In genomic region chr6:141140905-141141304, GRCh38 we compare ENCODE assay signal across 17 cellular contexts.
A peak's percentile ranks its signal among the peaks of the same experiment; 100 is the strongest.
DNase-seq lines count a peak whose midpoint lies in the region; ATAC-seq, FAIRE-seq and TF ChIP-seq lines count a peak whose summit lies in the region.
"Had no signal": no experiment of that assay in that cellular context is flagged by ENCODE, and none has a peak within 500 bp of the region (broad histone marks: within the 10 kb centered on the region; RNA-seq: fewer than 3 reads in every experiment).

No MANE protein-coding gene starts in this region.

- no peak for TF ChIP-seq CTCF in MM.1S (IDR thresholded peaks at IDR 0.05; ENCODE audit: low read length)
- no peak for TF ChIP-seq CTCF in endothelial cell of umbilical vein (IDR thresholded peaks at IDR 0.05; ENCODE audit: extremely low read depth in 1 of 2, insufficient read depth in 1 of 2, low read depth in 1 of 2, low read length in 2 of 2)
- TF ChIP-seq CTCF in GM13977 (IDR thresholded peaks at IDR 0.05; ENCODE audit: extremely low read depth, insufficient read depth, missing control alignments), result no peak

- peak; percentile 69 for ATAC-seq in GM19035 (IDR thresholded peaks at IDR 0.05; ENCODE audit: unreplicated experiment)

- H3K27me3 ChIP-seq in GM23248 (replicated peaks; ENCODE audit: insufficient read depth), result no peaks in the 10 kb centered on the region
- no peaks in the 10 kb centered on the region for H3K27me3 ChIP-seq in MM.1S (replicated peaks; ENCODE audit: insufficient read depth, low read length)
- H3K27me3 ChIP-seq in endothelial cell of umbilical vein (ENCODE audit: control insufficient read depth in 2 of 2, insufficient read depth in 2 of 2, low read length in 2 of 2), result no peaks in the 10 kb centered on the region
- no peaks in the 10 kb centered on the region for H3K27me3 ChIP-seq in small intestine (ENCODE audit: control insufficient read depth in 2 of 2, insufficient read depth in 2 of 2, low read length in 2 of 2)

- POLR2A ChIA-PET in endothelial cell of umbilical vein (lab: Charles Lee), result no interaction called here

- H3K9ac ChIP-seq in GM23248, result no peak overlapping the region
- no peak overlapping the region for H3K9ac ChIP-seq in MM.1S (ENCODE audit: low read length)
- no peak overlapping the region for H3K9ac ChIP-seq in endothelial cell of umbilical vein (replicated peaks; ENCODE audit: extremely low read depth, insufficient read depth, low read length)

- DNase-seq in GM23248 (no peak), MM.1S (no peak), endothelial cell of umbilical vein (ENCODE audit: low read depth, low spot score) (no peak), SW480 (ENCODE audit: low spot score) (no peak), NCI-H345 treated with DMSO at 0.1 percent for 48 hours (lab: John Stamatoyannopoulos, UW; ENCODE audit: unreplicated experiment) (no peak), small intestine (no peak), GM13977 (ENCODE audit: low spot score) (no peak)
- DNase-seq: COR-L47, DMS153, H7, NCI-H146, NCI-H2081 treated with DMSO at 0.1 percent for 48 hours, NCI-H2227 treated with DMSO at 0.1 percent for 48 hours, NCI-H526 treated with DMSO at 0.1 percent for 48 hours, PC-3 had no signal

- no peaks in the 10 kb centered on the region for H3K9me1 ChIP-seq in endothelial cell of umbilical vein (replicated peaks; ENCODE audit: control insufficient read depth, extremely low read depth, insufficient read depth, low read length)

- no peaks in the 10 kb centered on the region for H3F3A ChIP-seq in GM23248 (ENCODE audit: insufficient read depth)
- no peaks in the 10 kb centered on the region for H3F3A ChIP-seq in MM.1S (ENCODE audit: insufficient read depth, low read length)

- H3K9me2 ChIP-seq in GM23248 (ENCODE audit: insufficient read depth), result no peaks in the 10 kb centered on the region
- no peaks in the 10 kb centered on the region for H3K9me2 ChIP-seq in MM.1S (replicated peaks; ENCODE audit: insufficient read depth, low read length)

- dilution Hi-C loops in endothelial cell of umbilical vein (cut with MboI; ENCODE audit: extremely low pct_ligation_motif_present, low sequenced_read_pairs), result no loop called here

- H4K20me1 ChIP-seq in GM23248 (ENCODE audit: insufficient read depth) (no peaks in the 10 kb centered on the region), MM.1S (ENCODE audit: insufficient read depth, low read length) (no peaks in the 10 kb centered on the region), endothelial cell of umbilical vein (replicated peaks; ENCODE audit: control insufficient read depth, extremely low read depth, insufficient read depth, low read length) (no peaks in the 10 kb centered on the region)

- H3K36me3 ChIP-seq in GM23248 (ENCODE audit: low read depth) (no peaks in the 10 kb centered on the region), MM.1S (replicated peaks; ENCODE audit: insufficient read depth, low read length) (no peaks in the 10 kb centered on the region), endothelial cell of umbilical vein (ENCODE audit: control insufficient read depth in 2 of 2, extremely low read depth in 1 of 2, insufficient read depth in 2 of 2, low read length in 2 of 2) (no peaks in the 10 kb centered on the region), small intestine (ENCODE audit: control insufficient read depth in 2 of 2, insufficient read depth in 2 of 2, low read length in 2 of 2) (no peaks in the 10 kb centered on the region)

- H3K4me2 ChIP-seq in GM23248 (ENCODE audit: unreplicated experiment), result no peak overlapping the region
- H3K4me2 ChIP-seq in MM.1S (ENCODE audit: low read depth, low read length), result peak overlapping the region; percentile 29
- peak overlapping the region; percentile 6 for H3K4me2 ChIP-seq in endothelial cell of umbilical vein (ENCODE audit: insufficient read depth, low read length)

- CTCF ChIA-PET in endothelial cell of umbilical vein (lab: Charles Lee), result no interaction called here

- no peak overlapping the region for H3K27ac ChIP-seq in GM23248
- H3K27ac ChIP-seq in MM.1S (ENCODE audit: low read length), result no peak overlapping the region
- no peak overlapping the region for H3K27ac ChIP-seq in endothelial cell of umbilical vein (ENCODE audit: insufficient read depth, low read depth, low read length)
- no peak overlapping the region for H3K27ac ChIP-seq in small intestine (ENCODE audit: low read depth in 1 of 2, low read length in 1 of 2)

- BruUV-seq in endothelial cell of umbilical vein (replicated peaks; lab: Mats Ljungman, UMichigan), result no TSS peak

- H2AFZ ChIP-seq in GM23248, result peak overlapping the region; percentile 35; the same call in 1 of the 2 replicates
- peak overlapping the region; percentile 37; the same call in 1 of the 2 replicates for H2AFZ ChIP-seq in MM.1S (ENCODE audit: low read length)
- no peak overlapping the region for H2AFZ ChIP-seq in endothelial cell of umbilical vein (ENCODE audit: low read depth, low read length)

- FAIRE-seq in endothelial cell of umbilical vein (lab: Jason Lieb, UNC), result no peak
- FAIRE-seq in small intestine (lab: Jason Lieb, UNC), result no peak
- FAIRE-seq: HTR-8/SVneo had no signal

- TF ChIP-seq POLR2A in endothelial cell of umbilical vein (IDR thresholded peaks at IDR 0.05; ENCODE audit: low read depth, low read length), result no peak

- H3K4me1 ChIP-seq in GM23248 (ENCODE audit: insufficient read depth) (no peaks in the 10 kb centered on the region), MM.1S (ENCODE audit: low read length) (peaks cover 19% of the 10 kb centered on the region), endothelial cell of umbilical vein (ENCODE audit: control insufficient read depth, extremely low read depth, insufficient read depth, low read length) (no peaks in the 10 kb centered on the region), small intestine (ENCODE audit: control insufficient read depth in 2 of 2, insufficient read depth in 1 of 2, low read depth in 1 of 2, low read length in 1 of 2) (no peaks in the 10 kb centered on the region)

- intact Hi-C loops in endothelial cell of umbilical vein (cut with micrococcal nuclease), result no loop called here

- no peaks in the 10 kb centered on the region for H3K79me2 ChIP-seq in GM23248 (ENCODE audit: insufficient read depth)
- no peaks in the 10 kb centered on the region for H3K79me2 ChIP-seq in MM.1S (ENCODE audit: low read length)
- no peaks in the 10 kb centered on the region for H3K79me2 ChIP-seq in endothelial cell of umbilical vein (ENCODE audit: control insufficient read depth, insufficient read depth, low read length)

- no peak overlapping the region for H3K4me3 ChIP-seq in GM23248
- no peak overlapping the region for H3K4me3 ChIP-seq in MM.1S (ENCODE audit: low read length)
- H3K4me3 ChIP-seq in endothelial cell of umbilical vein (replicated peaks in 1 of 3; ENCODE audit: insufficient read depth in 1 of 3, low read depth in 1 of 3, low read length in 3 of 3), result no peak overlapping the region
- no peak overlapping the region for H3K4me3 ChIP-seq in small intestine (ENCODE audit: low read depth in 1 of 2, low read length in 2 of 2)

- in situ Hi-C loops in GM23248 (cut with MboI) (no loop called here), GM13977 (cut with MboI; ENCODE audit: low pct_unique_long_range_greater_than_20kb, low sequenced_read_pairs, unreplicated experiment) (loop anchor here (25.0 kb wide), 1 partner anchor 104 kb away; no protein-coding TSS in a partner anchor)

- no peaks in the 10 kb centered on the region for H3K9me3 ChIP-seq in GM23248 (ENCODE audit: low read depth)
- no peaks in the 10 kb centered on the region for H3K9me3 ChIP-seq in MM.1S (replicated peaks; ENCODE audit: insufficient read depth, low read length)
- no peaks in the 10 kb centered on the region for H3K9me3 ChIP-seq in endothelial cell of umbilical vein (replicated peaks; ENCODE audit: control insufficient read depth, insufficient read depth, low read length)
- H3K9me3 ChIP-seq in small intestine (ENCODE audit: control insufficient read depth, low read depth), result no peaks in the 10 kb centered on the region

TF ChIP-seq in endothelial cell of umbilical vein, 7 proteins besides CTCF, POLR2A, EP300 and RAD21:
- no peak for TF ChIP-seq FOS (IDR thresholded peaks at IDR 0.05; ENCODE audit: borderline replicate concordance, insufficient read depth, low read length)
- TF ChIP-seq, protein P1, sequence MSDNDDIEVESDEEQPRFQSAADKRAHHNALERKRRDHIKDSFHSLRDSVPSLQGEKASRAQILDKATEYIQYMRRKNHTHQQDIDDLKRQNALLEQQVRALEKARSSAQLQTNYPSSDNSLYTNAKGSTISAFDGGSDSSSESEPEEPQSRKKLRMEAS (IDR thresholded peaks at IDR 0.05; ENCODE audit: insufficient read depth, insufficient read length), result no peak
- TF ChIP-seq MYC (IDR thresholded peaks at IDR 0.05; ENCODE audit: low read depth, low read length), result no peak
- TF ChIP-seq GATA2 (IDR thresholded peaks at IDR 0.05; ENCODE audit: insufficient read depth, insufficient read length, low read depth, low read length), result no peak
- TF ChIP-seq POLR2AphosphoS5 (IDR thresholded peaks at IDR 0.05; ENCODE audit: insufficient read depth, low read depth, low read length), result no peak
- TF ChIP-seq JUN (IDR thresholded peaks at IDR 0.05; ENCODE audit: borderline replicate concordance, insufficient read depth, insufficient read length, low read depth), result no peak
- TF ChIP-seq EZH2 (IDR thresholded peaks at IDR 0.05; ENCODE audit: borderline replicate concordance, low read depth, low read length, severe bottlenecking), result no peak
